ENCODE assay signal across 11 cellular contexts in the genomic region with DNA sequence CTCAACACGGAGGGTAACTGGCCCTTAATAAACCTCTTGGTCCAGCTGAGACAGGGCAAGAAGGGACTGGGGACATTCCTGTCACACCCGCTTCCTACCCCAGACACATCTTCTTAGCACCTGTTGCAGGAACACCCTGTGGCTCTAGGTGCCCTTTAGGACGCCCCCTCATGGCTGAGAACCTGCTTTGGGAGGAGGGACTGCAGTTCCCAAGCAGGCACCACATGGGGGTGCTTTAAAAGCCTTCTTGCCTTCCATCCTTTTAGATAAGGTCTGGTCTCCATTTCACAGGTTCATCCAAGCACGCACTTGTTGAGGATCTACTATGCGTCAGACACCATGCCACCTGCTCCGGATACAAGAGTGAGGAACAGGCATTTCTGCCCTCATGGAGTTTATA. TPM values are rescaled to one million over a fixed set of nuclear protein-coding genes. Genes with fewer than 3 reads are reported as not detected.
DNase-seq lines count a peak whose midpoint lies in the region; FAIRE-seq and TF ChIP-seq lines count a peak whose summit lies in the region.
"Had no signal": no experiment of that assay in that cellular context is flagged by ENCODE, and none has a peak within 500 bp of the region (broad histone marks: within the 10 kb centered on the region; RNA-seq: fewer than 3 reads in every experiment).

No MANE protein-coding gene starts in this region.

- H2AFZ ChIP-seq in KMS-11 (ENCODE audit: low read depth): no peak overlapping the region

- no peak for FAIRE-seq in H54 (lab: Jason Lieb, UNC)

- H4K20me1 ChIP-seq in KMS-11 (ENCODE audit: insufficient read depth): no peaks in the 10 kb centered on the region

- H3K4me3 ChIP-seq in KMS-11 (IDR thresholded peaks at IDR 0.05; ENCODE audit: insufficient read depth, low read depth, low read length) (no peak overlapping the region), HAP-1 (no peak overlapping the region)

- in situ Hi-C loops in HAP-1 (cut with MboI; ENCODE audit: low sequenced_read_pairs): loop anchor here (5.0 kb wide), 1 partner anchor 128 kb away; no protein-coding TSS in a partner anchor

- no peaks in the 10 kb centered on the region for H3K27me3 ChIP-seq in KMS-11 (ENCODE audit: insufficient read depth, low read depth)
- no peaks in the 10 kb centered on the region for H3K27me3 ChIP-seq in HAP-1 (ENCODE audit: low read depth)

- H3K4me2 ChIP-seq in KMS-11: no peak overlapping the region

- no peak overlapping the region for H3K27ac ChIP-seq in KMS-11

- H3K79me2 ChIP-seq in KMS-11 (ENCODE audit: insufficient read depth, low read depth): no peaks in the 10 kb centered on the region

- H3K36me3 ChIP-seq in KMS-11 (ENCODE audit: insufficient read depth): 0 out of 2 replicates have a peak, but pooled peaks cover 9% of the 10 kb centered on the region
- H3K36me3 ChIP-seq in HAP-1 (replicated peaks): peaks cover 20% of the 10 kb centered on the region

- peaks cover 5% of the 10 kb centered on the region for H3K4me1 ChIP-seq in KMS-11 (ENCODE audit: low read depth, poor library complexity, severe bottlenecking)
- H3K4me1 ChIP-seq in HAP-1: no peaks in the 10 kb centered on the region

- H3K9ac ChIP-seq in KMS-11: no peak overlapping the region

- no peak for TF ChIP-seq POLR2A in H54 (IDR thresholded peaks at IDR 0.05; ENCODE audit: low read depth, low read length)

- peak; percentile 31; the same call in 1 of the 2 replicates for TF ChIP-seq CTCF in KMS-11 (conservative IDR thresholded peaks at IDR 0.05; ENCODE audit: low read depth, low read length)

- H3K9me3 ChIP-seq in HAP-1: no peaks in the 10 kb centered on the region

- DNase-seq in NCI-H748 (lab: John Stamatoyannopoulos, UW; ENCODE audit: unreplicated experiment): peak; percentile 34
- no peak for DNase-seq in NCI-H748 treated with DMSO at 0.1 percent for 48 hours (lab: John Stamatoyannopoulos, UW)
- peak; percentile 18 for DNase-seq in activated naive CD4-positive, alpha-beta T cell treated with anti-CD3 and anti-CD28 coated beads, Interleukin-2, amount 50 U/mL, for 16 hours
- peak; percentile 27 to 36 for DNase-seq in lung microvascular endothelial cell (ENCODE audit: low read depth in 2 of 2)
- no peak for DNase-seq in HAP-1 (ENCODE audit: low spot score in 2 of 2)
- no peak for DNase-seq in NCI-H187 treated with DMSO at 0.1 percent for 48 hours (lab: John Stamatoyannopoulos, UW)
- DNase-seq in H54 (ENCODE audit: insufficient read length, low spot score): no peak
- DNase-seq: NCI-H1694 treated with DMSO at 0.1 percent for 48 hours, occipital lobe had no signal

RNA-seq across cellular contexts. Expression of a gene that starts 26.6 kb away (rescaled TPM):
- total RNA-seq in lung microvascular endothelial cell: 18.1 and 20.6 TPM in 2 replicates

RNA-seq across cellular contexts. Expression of a gene that starts 47.2 kb away (rescaled TPM):
- 263 and 278 TPM in 2 replicates for total RNA-seq in lung microvascular endothelial cell

RNA-seq across cellular contexts. Expression of a gene that starts 51.2 kb away (rescaled TPM):
- total RNA-seq in lung microvascular endothelial cell: 0.20 and 0.65 TPM in 2 replicates
- total RNA-seq: CD4-positive, alpha-beta memory T cell had no signal

Comparison
In these comparisons a context has a peak if more than half of its experiments do, and no peak if none do; other contexts are left out.
1. DNase-seq: peak in NCI-H748 (single experiment), activated naive CD4-positive, alpha-beta T cell treated with anti-CD3 and anti-CD28 coated beads, Interleukin-2, amount 50 U/mL, for 16 hours (single experiment) and lung microvascular endothelial cell (2 of 2); none in NCI-H748 treated with DMSO at 0.1 percent for 48 hours (single experiment), HAP-1 (0 of 2), NCI-H187 treated with DMSO at 0.1 percent for 48 hours (single experiment) and H54 (single experiment).